ENCODE assay signal across 1 cellular context in the genomic region with DNA sequence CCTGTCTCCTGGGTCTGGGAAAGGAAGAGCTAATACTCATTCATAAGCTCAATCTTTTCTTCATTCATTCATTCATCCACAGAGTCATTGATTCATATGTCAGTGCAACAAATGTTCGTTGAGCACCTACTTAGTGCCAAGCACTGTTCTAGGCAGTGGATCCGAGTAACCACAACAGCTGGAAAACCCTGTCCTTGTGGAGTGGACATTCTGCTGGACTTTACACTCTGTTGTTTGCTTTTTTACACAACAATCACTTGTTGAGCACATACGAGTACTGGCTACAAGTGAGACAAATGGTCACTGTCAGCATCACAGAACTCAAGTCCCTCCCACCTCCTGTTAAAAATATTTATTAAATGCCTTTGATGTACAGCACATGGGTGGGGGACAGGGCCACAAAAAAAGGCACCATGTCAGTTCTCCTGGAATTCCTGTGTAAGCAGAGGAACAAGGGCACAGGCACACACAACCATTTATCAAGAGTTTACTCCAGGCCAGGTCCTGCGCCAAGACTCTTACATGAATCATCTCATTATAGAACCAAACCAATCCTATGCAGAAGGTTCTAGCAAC.
A peak's percentile ranks its signal among the peaks of the same experiment; 100 is the strongest.
TF ChIP-seq lines count a peak whose summit lies in the region.

No MANE protein-coding gene starts in this region.

TF ChIP-seq in HepG2, 621 proteins besides CTCF, POLR2A, EP300 and RAD21 (continued from another document and continues in another):
- TF ChIP-seq STAT6 (CRISPR knock-in tag; IDR thresholded peaks at IDR 0.05; ENCODE audit: borderline replicate concordance) (peak; percentile 95), HMGXB4 (CRISPR knock-in tag; IDR thresholded peaks at IDR 0.05; ENCODE audit: borderline replicate concordance in 1 of 2, low read depth in 1 of 2) (peak; percentile 46 to 78; a peak in 1 of 4 replicates), ZNF768 (CRISPR knock-in tag; IDR thresholded peaks at IDR 0.05) (no peak), DBP (CRISPR knock-in tag; IDR thresholded peaks at IDR 0.05; ENCODE audit: not compliant biosample characterization) (no peak), NFKB2 (CRISPR knock-in tag; IDR thresholded peaks at IDR 0.05; ENCODE audit: borderline replicate concordance) (no peak), ZNF615 (CRISPR knock-in tag; IDR thresholded peaks at IDR 0.05; ENCODE audit: borderline replicate concordance) (peak; percentile 89; the same call in 1 of the 2 replicates), MTA1 (CRISPR knock-in tag; IDR thresholded peaks at IDR 0.05; ENCODE audit: borderline replicate concordance) (peak; percentile 42; the same call in 1 of the 2 replicates), AHR (CRISPR knock-in tag; IDR thresholded peaks at IDR 0.05) (no peak; the same call in 1 of the 2 replicates), DMAP1 (CRISPR knock-in tag; IDR thresholded peaks at IDR 0.05) (peak; percentile 68; the same call in 1 of the 2 replicates), KIAA2018 (CRISPR knock-in tag; IDR thresholded peaks at IDR 0.05; ENCODE audit: borderline replicate concordance) (peak; percentile 73; the same call in 1 of the 2 replicates), NCOA2 (CRISPR knock-in tag; IDR thresholded peaks at IDR 0.05) (peak; percentile 99), ZNF20 (CRISPR knock-in tag; IDR thresholded peaks at IDR 0.05) (no peak), HES4 (CRISPR knock-in tag; IDR thresholded peaks at IDR 0.05; ENCODE audit: borderline replicate concordance) (0 out of 2 replicates have a peak, but pooled peaks have one; percentile 49), CEBPG (CRISPR knock-in tag; IDR thresholded peaks at IDR 0.05) (peak; percentile 95), ZBTB2 (CRISPR knock-in tag; IDR thresholded peaks at IDR 0.05; ENCODE audit: low read depth) (0 out of 2 replicates have a peak, but pooled peaks have one; percentile 9), BHLHE40 (IDR thresholded peaks at IDR 0.05; ENCODE audit: low read length) (peak; percentile 80), GPBP1L1 (CRISPR knock-in tag; IDR thresholded peaks at IDR 0.05) (no peak), GATAD2A (CRISPR knock-in tag; IDR thresholded peaks at IDR 0.05) (peak; percentile 100), ZNF10 (CRISPR knock-in tag; IDR thresholded peaks at IDR 0.05; ENCODE audit: borderline replicate concordance, low read depth) (no peak), CREM (IDR thresholded peaks at IDR 0.05) (peak; percentile 97), CREM (CRISPR knock-in tag; IDR thresholded peaks at IDR 0.05) (no peak), ASH2L (IDR thresholded peaks at IDR 0.05; ENCODE audit: insufficient read length, low read depth, low read length) (peak; percentile 94), ZNF263 (CRISPR knock-in tag; IDR thresholded peaks at IDR 0.05) (no peak), ZKSCAN5 (CRISPR knock-in tag; IDR thresholded peaks at IDR 0.05) (0 out of 2 replicates have a peak, but pooled peaks have one; percentile 41)
- TF ChIP-seq, protein P1, sequence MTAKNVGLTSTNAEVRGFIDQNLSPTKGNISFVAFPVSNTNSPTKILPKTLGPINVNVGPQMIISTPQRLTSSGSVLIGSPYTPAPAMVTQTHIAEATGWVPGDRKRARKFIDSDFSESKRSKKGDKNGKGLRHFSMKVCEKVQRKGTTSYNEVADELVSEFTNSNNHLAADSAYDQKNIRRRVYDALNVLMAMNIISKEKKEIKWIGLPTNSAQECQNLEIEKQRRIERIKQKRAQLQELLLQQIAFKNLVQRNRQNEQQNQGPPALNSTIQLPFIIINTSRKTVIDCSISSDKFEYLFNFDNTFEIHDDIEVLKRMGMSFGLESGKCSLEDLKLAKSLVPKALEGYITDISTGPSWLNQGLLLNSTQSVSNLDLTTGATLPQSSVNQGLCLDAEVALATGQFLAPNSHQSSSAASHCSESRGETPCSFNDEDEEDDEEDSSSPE (CRISPR knock-in tag; IDR thresholded peaks at IDR 0.05) = 0 out of 2 replicates have a peak, but pooled peaks have one; percentile 24
- TF ChIP-seq, protein P2, sequence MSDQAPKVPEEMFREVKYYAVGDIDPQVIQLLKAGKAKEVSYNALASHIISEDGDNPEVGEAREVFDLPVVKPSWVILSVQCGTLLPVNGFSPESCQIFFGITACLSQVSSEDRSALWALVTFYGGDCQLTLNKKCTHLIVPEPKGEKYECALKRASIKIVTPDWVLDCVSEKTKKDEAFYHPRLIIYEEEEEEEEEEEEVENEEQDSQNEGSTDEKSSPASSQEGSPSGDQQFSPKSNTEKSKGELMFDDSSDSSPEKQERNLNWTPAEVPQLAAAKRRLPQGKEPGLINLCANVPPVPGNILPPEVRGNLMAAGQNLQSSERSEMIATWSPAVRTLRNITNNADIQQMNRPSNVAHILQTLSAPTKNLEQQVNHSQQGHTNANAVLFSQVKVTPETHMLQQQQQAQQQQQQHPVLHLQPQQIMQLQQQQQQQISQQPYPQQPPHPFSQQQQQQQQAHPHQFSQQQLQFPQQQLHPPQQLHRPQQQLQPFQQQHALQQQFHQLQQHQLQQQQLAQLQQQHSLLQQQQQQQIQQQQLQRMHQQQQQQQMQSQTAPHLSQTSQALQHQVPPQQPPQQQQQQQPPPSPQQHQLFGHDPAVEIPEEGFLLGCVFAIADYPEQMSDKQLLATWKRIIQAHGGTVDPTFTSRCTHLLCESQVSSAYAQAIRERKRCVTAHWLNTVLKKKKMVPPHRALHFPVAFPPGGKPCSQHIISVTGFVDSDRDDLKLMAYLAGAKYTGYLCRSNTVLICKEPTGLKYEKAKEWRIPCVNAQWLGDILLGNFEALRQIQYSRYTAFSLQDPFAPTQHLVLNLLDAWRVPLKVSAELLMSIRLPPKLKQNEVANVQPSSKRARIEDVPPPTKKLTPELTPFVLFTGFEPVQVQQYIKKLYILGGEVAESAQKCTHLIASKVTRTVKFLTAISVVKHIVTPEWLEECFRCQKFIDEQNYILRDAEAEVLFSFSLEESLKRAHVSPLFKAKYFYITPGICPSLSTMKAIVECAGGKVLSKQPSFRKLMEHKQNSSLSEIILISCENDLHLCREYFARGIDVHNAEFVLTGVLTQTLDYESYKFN (CRISPR knock-in tag; conservative IDR thresholded peaks at IDR 0.05) = peak; percentile 100
- TF ChIP-seq, protein P3, sequence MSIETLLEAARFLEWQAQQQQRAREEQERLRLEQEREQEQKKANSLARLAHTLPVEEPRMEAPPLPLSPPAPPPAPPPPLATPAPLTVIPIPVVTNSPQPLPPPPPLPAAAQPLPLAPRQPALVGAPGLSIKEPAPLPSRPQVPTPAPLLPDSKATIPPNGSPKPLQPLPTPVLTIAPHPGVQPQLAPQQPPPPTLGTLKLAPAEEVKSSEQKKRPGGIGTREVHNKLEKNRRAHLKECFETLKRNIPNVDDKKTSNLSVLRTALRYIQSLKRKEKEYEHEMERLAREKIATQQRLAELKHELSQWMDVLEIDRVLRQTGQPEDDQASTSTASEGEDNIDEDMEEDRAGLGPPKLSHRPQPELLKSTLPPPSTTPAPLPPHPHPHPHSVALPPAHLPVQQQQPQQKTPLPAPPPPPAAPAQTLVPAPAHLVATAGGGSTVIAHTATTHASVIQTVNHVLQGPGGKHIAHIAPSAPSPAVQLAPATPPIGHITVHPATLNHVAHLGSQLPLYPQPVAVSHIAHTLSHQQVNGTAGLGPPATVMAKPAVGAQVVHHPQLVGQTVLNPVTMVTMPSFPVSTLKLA (IDR thresholded peaks at IDR 0.05) = peak; percentile 85
